ENCODE assay signal across 18 cellular contexts in the genomic region with DNA sequence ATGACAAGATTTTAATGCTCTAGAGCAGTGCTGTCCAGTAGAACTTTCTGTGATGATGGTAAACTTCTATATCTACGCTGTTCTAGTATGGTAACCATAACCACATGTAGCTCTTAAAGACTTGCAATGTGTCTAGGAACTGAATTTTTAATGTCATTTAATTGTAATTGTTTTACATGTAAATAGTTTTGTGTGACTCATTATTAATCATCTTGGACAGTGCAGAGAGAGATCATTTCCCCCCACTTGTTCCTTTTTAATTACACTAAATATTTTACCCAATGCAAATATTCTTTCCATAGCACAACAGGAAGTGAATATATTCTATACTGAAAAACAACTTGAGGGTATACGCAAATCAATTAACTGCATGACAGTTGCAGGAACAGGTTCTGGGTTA. TPM values are rescaled to one million over a fixed set of nuclear protein-coding genes. Genes with fewer than 3 reads are reported as not detected.
DNase-seq lines count a peak whose midpoint lies in the region; ATAC-seq, FAIRE-seq and TF ChIP-seq lines count a peak whose summit lies in the region.
"Had no signal": no experiment of that assay in that cellular context is flagged by ENCODE, and none has a peak within 500 bp of the region (broad histone marks: within the 10 kb centered on the region; RNA-seq: fewer than 3 reads in every experiment).

No MANE protein-coding gene starts in this region.

- in situ Hi-C loops in mammary epithelial cell (cut with MboI; ENCODE audit: low sequenced_read_pairs in 2 of 2), result no loop called here

- intact Hi-C loops in mammary epithelial cell (cut with micrococcal nuclease) (no loop called here), MCF 10A (cut with micrococcal nuclease) (no loop called here)

- TF ChIP-seq CTCF in mammary epithelial cell (conservative IDR thresholded peaks at IDR 0.05 in 1 of 2, IDR thresholded peaks at IDR 0.05 in 1 of 2; ENCODE audit: extremely low read depth in 1 of 2, insufficient read depth in 1 of 2, low read depth in 1 of 2, low read length in 2 of 2) (no peak), MCF 10A (IDR thresholded peaks at IDR 0.05; ENCODE audit: unreplicated experiment) (no peak), astrocyte (IDR thresholded peaks at IDR 0.05; ENCODE audit: insufficient read depth, low read depth, low read length) (no peak), fibroblast of mammary gland (conservative IDR thresholded peaks at IDR 0.05; ENCODE audit: control insufficient read depth, insufficient read depth, low read depth, low read length) (no peak)

- 94% methylated on average over 2 of the region's 2 CpGs for WGBS in mammary epithelial cell (ENCODE audit: low coverage, missing lambda C conversion rate)
- WGBS in small intestine, 3 donors, result 92 to 100% (median 96%) methylated on average over 2 of the region's 2 CpGs

- H3K36me3 ChIP-seq in mammary epithelial cell (ENCODE audit: insufficient read depth, low read length), result no peaks in the 10 kb centered on the region
- H3K36me3 ChIP-seq in astrocyte (ENCODE audit: insufficient read depth, low read length), result no peaks in the 10 kb centered on the region
- no peaks in the 10 kb centered on the region for H3K36me3 ChIP-seq in small intestine (ENCODE audit: control insufficient read depth in 2 of 2, insufficient read depth in 2 of 2, low read length in 2 of 2)
- H3K36me3 ChIP-seq: MG63, SJCRH30 had no signal

- H3K4me1 ChIP-seq in mammary epithelial cell (ENCODE audit: insufficient read depth, low read length) (peaks cover 10% of the 10 kb centered on the region), astrocyte (ENCODE audit: insufficient read depth, low read length) (peaks cover 2% of the 10 kb centered on the region), small intestine (ENCODE audit: control insufficient read depth in 2 of 2, insufficient read depth in 1 of 2, low read depth in 1 of 2, low read length in 1 of 2) (no peaks in the 10 kb centered on the region)
- H3K4me1 ChIP-seq: SJCRH30 had no signal

- BruUV-seq in mammary epithelial cell (replicated peaks; lab: Mats Ljungman, UMichigan), result no TSS peak
- no TSS peak for BruUV-seq in MCF 10A (replicated peaks; lab: Mats Ljungman, UMichigan)

- POLR2A ChIA-PET in MCF 10A (lab: Yijun Ruan, JAX), result interaction anchor here (0.7 kb wide), 1 partner anchor 7 kb away, joined by 3 read pairs; no protein-coding TSS in a partner anchor

- H3K4me2 ChIP-seq in mammary epithelial cell (ENCODE audit: insufficient read depth, low read depth, low read length) (peak overlapping the region; percentile 41), astrocyte (ENCODE audit: low read length) (peak overlapping the region; percentile 26)

- H3K4me3 Mint-ChIP-seq in MCF 10A (ENCODE audit: unreplicated experiment) (no peak overlapping the region), astrocyte (ENCODE audit: unreplicated experiment) (no peak overlapping the region)
- H3K4me3 Mint-ChIP-seq: CD14-positive monocyte had no signal

- H3K79me2 ChIP-seq in mammary epithelial cell (ENCODE audit: insufficient read depth, low read length) (peaks cover 18% of the 10 kb centered on the region), astrocyte (ENCODE audit: insufficient read depth, low read length) (peaks cover 6% of the 10 kb centered on the region)

- H3K9me3 ChIP-seq in mammary epithelial cell (replicated peaks; ENCODE audit: insufficient read depth, low read length) (no peaks in the 10 kb centered on the region), astrocyte (ENCODE audit: insufficient read depth, low read depth, low read length) (no peaks in the 10 kb centered on the region), small intestine (ENCODE audit: control insufficient read depth, low read depth) (no peaks in the 10 kb centered on the region)
- H3K9me3 ChIP-seq: MG63, SJCRH30 had no signal

- CTCF ChIA-PET in mammary epithelial cell (lab: Charles Lee; ENCODE audit: low non-redundant PET), result interaction anchor here (0.7 kb wide), 1 partner anchor 97 kb away, joined by 3 read pairs; no protein-coding TSS in a partner anchor
- CTCF ChIA-PET in MCF 10A (lab: Yijun Ruan, JAX), result no interaction called here

- H3K9me3 Mint-ChIP-seq in MCF 10A (ENCODE audit: unreplicated experiment) (no peaks in the 10 kb centered on the region), astrocyte (ENCODE audit: unreplicated experiment) (no peaks in the 10 kb centered on the region)
- H3K9me3 Mint-ChIP-seq: CD14-positive monocyte had no signal

- peaks cover 4% of the 10 kb centered on the region for H3K27me3 ChIP-seq in mammary epithelial cell (ENCODE audit: insufficient read depth, low read length)
- no peaks in the 10 kb centered on the region for H3K27me3 ChIP-seq in astrocyte (ENCODE audit: insufficient read depth, low read length)
- H3K27me3 ChIP-seq in small intestine (ENCODE audit: control insufficient read depth in 2 of 2, insufficient read depth in 2 of 2, low read length in 2 of 2), result no peaks in the 10 kb centered on the region
- H3K27me3 ChIP-seq: MG63, SJCRH30 had no signal

- H3K9ac ChIP-seq in mammary epithelial cell (ENCODE audit: insufficient read depth, low read length), result no peak overlapping the region
- H3K9ac ChIP-seq in astrocyte (ENCODE audit: low read length), result no peak overlapping the region

- no peak overlapping the region for H3K27ac Mint-ChIP-seq in MCF 10A (ENCODE audit: low read depth, unreplicated experiment)
- no peak overlapping the region for H3K27ac Mint-ChIP-seq in astrocyte (ENCODE audit: unreplicated experiment)
- H3K27ac Mint-ChIP-seq: CD14-positive monocyte had no signal

- H3K27me3 Mint-ChIP-seq in MCF 10A (ENCODE audit: insufficient read depth, unreplicated experiment) (peaks cover 49% of the 10 kb centered on the region), astrocyte (ENCODE audit: low read depth, unreplicated experiment) (no peaks in the 10 kb centered on the region)

- FAIRE-seq in astrocyte (lab: Jason Lieb, UNC), result peak; percentile 94
- FAIRE-seq in small intestine (lab: Jason Lieb, UNC), result peak; percentile 74

- H4K20me1 ChIP-seq in mammary epithelial cell (ENCODE audit: insufficient read depth, low read length), result no peaks in the 10 kb centered on the region
- H4K20me1 ChIP-seq in astrocyte (ENCODE audit: insufficient read depth, low read length), result no peaks in the 10 kb centered on the region

- H3K27ac ChIP-seq in mammary epithelial cell (ENCODE audit: insufficient read depth, low read depth, low read length) (no peak overlapping the region), astrocyte (ENCODE audit: low read depth, low read length) (no peak overlapping the region), small intestine (ENCODE audit: low read depth in 1 of 2, low read length in 1 of 2) (no peak overlapping the region)
- H3K27ac ChIP-seq: 22Rv1, SJCRH30 had no signal

- no peaks in the 10 kb centered on the region for H3K4me1 Mint-ChIP-seq in MCF 10A (ENCODE audit: insufficient read depth, unreplicated experiment)
- no peaks in the 10 kb centered on the region for H3K4me1 Mint-ChIP-seq in astrocyte (ENCODE audit: low read depth, unreplicated experiment)

- DNase-seq in mammary epithelial cell, result no peak
- no peak for DNase-seq in MCF 10A (ENCODE audit: unreplicated experiment)
- DNase-seq in astrocyte (ENCODE audit: low read depth), result no peak
- peak; percentile 42 for DNase-seq in fibroblast of mammary gland (ENCODE audit: low read depth)
- DNase-seq in small intestine, result no peak
- DNase-seq in inferior parietal cortex (ENCODE audit: extremely low spot score), result no peak
- DNase-seq in NOMO-1 treated with DMSO at 0.1 percent for 48 hours (lab: John Stamatoyannopoulos, UW; ENCODE audit: unreplicated experiment), result no peak
- DNase-seq: GOT3, MG63, NCI-H1048, NCI-H1436, NCI-H2029, NCI-H2171, NCI-H526, SJCRH30 had no signal

- H3K36me3 Mint-ChIP-seq in MCF 10A (ENCODE audit: insufficient read depth, unreplicated experiment) (peaks cover 6% of the 10 kb centered on the region), astrocyte (ENCODE audit: low read depth, unreplicated experiment) (no peaks in the 10 kb centered on the region)

- dilution Hi-C loops in mammary epithelial cell (cut with HindIII; ENCODE audit: low sequenced_read_pairs), result no loop called here

- H3K4me3 ChIP-seq in mammary epithelial cell (replicated peaks in 1 of 3; ENCODE audit: insufficient read depth in 1 of 3, low read depth in 2 of 3, low read length in 3 of 3), result no peak overlapping the region
- no peak overlapping the region for H3K4me3 ChIP-seq in astrocyte (ENCODE audit: insufficient read depth, low read depth, low read length)
- H3K4me3 ChIP-seq in fibroblast of mammary gland (ENCODE audit: control insufficient read depth, low read depth, low read length), result no peak overlapping the region
- H3K4me3 ChIP-seq in small intestine (ENCODE audit: low read depth in 1 of 2, low read length in 2 of 2), result no peak overlapping the region
- H3K4me3 ChIP-seq: MG63, SJCRH30 had no signal

- H2AFZ ChIP-seq in mammary epithelial cell (ENCODE audit: low read depth, low read length), result no peak overlapping the region
- H2AFZ ChIP-seq in astrocyte (ENCODE audit: low read depth, low read length), result no peak overlapping the region

- ATAC-seq in GM18520 (IDR thresholded peaks at IDR 0.05; ENCODE audit: unreplicated experiment), result no peak

RNA-seq across cellular contexts. Expression of a gene that starts 5.8 kb away (rescaled TPM):
- total RNA-seq in mammary epithelial cell (10 to 100 TPM; 10.1 to 19.0 TPM), MCF 10A (2022) (7.3 and 11.7 TPM in 2 replicates), astrocyte (10.7 and 11.5 TPM in 2 replicates)
- polyA plus RNA-seq in mammary epithelial cell (10.6 TPM), small intestine (10 to 100 TPM; 12.2 to 32.2 (median 25.9) TPM)
- 8.3 TPM for polyA minus RNA-seq in mammary epithelial cell

RNA-seq across cellular contexts. Expression of a gene that starts 6.0 kb away (rescaled TPM):
- 10 to 100 TPM; 44.3 to 69.0 TPM for total RNA-seq in mammary epithelial cell
- 64.5 TPM for polyA plus RNA-seq in mammary epithelial cell
- polyA minus RNA-seq in mammary epithelial cell, result 13.8 TPM
- total RNA-seq in MCF 10A (2022), result 52.6 and 80.8 TPM in 2 replicates
- total RNA-seq in astrocyte, result 47.3 and 49.6 TPM in 2 replicates
- polyA plus RNA-seq in small intestine, result 10 to 100 TPM; 27.3 to 51.2 (median 39.0) TPM

RNA-seq across cellular contexts. Expression of a gene that starts 52.5 kb away (rescaled TPM):
- total RNA-seq in mammary epithelial cell (1 to 10 TPM in 1 of 2 donors, under 1 TPM in 1; 0.83 to 3.5 TPM), MCF 10A (2022) (1.2 and 1.8 TPM in 2 replicates), astrocyte (not detected in 2 replicates)
- polyA plus RNA-seq in mammary epithelial cell (1.6 TPM), small intestine (under 1 TPM in 2 of 3 donors, not detected in 1; 0.43 to 0.45 TPM)
- 0.62 TPM for polyA minus RNA-seq in mammary epithelial cell
- polyA plus RNA-seq: CD14-positive monocyte had no signal
